ENCODE assay signal across 1 cellular context in the genomic region with DNA sequence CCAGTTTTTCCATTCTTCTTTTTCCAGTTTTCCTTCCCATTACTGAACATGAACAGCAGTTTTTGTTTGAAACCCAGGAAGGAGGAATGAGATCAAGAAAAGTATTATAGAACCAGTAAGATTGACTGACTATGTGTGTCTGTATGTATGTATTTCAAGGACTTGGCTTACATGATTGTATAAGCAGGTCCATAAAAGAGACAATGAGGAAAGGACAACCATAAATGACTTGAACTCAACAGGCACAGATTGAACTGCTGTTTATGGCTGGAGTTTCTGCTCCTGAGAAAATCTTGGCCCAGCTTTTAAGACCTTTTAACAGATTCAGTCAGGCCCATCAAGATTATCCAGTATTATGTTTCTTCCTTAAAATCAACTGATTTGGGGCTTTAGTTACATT.
TF ChIP-seq lines count a peak whose summit lies in the region.

No MANE protein-coding gene starts in this region.

TF ChIP-seq in GM23338, 12 proteins besides CTCF, POLR2A, EP300 and RAD21 (continued from another document):
- TF ChIP-seq, protein P1, sequence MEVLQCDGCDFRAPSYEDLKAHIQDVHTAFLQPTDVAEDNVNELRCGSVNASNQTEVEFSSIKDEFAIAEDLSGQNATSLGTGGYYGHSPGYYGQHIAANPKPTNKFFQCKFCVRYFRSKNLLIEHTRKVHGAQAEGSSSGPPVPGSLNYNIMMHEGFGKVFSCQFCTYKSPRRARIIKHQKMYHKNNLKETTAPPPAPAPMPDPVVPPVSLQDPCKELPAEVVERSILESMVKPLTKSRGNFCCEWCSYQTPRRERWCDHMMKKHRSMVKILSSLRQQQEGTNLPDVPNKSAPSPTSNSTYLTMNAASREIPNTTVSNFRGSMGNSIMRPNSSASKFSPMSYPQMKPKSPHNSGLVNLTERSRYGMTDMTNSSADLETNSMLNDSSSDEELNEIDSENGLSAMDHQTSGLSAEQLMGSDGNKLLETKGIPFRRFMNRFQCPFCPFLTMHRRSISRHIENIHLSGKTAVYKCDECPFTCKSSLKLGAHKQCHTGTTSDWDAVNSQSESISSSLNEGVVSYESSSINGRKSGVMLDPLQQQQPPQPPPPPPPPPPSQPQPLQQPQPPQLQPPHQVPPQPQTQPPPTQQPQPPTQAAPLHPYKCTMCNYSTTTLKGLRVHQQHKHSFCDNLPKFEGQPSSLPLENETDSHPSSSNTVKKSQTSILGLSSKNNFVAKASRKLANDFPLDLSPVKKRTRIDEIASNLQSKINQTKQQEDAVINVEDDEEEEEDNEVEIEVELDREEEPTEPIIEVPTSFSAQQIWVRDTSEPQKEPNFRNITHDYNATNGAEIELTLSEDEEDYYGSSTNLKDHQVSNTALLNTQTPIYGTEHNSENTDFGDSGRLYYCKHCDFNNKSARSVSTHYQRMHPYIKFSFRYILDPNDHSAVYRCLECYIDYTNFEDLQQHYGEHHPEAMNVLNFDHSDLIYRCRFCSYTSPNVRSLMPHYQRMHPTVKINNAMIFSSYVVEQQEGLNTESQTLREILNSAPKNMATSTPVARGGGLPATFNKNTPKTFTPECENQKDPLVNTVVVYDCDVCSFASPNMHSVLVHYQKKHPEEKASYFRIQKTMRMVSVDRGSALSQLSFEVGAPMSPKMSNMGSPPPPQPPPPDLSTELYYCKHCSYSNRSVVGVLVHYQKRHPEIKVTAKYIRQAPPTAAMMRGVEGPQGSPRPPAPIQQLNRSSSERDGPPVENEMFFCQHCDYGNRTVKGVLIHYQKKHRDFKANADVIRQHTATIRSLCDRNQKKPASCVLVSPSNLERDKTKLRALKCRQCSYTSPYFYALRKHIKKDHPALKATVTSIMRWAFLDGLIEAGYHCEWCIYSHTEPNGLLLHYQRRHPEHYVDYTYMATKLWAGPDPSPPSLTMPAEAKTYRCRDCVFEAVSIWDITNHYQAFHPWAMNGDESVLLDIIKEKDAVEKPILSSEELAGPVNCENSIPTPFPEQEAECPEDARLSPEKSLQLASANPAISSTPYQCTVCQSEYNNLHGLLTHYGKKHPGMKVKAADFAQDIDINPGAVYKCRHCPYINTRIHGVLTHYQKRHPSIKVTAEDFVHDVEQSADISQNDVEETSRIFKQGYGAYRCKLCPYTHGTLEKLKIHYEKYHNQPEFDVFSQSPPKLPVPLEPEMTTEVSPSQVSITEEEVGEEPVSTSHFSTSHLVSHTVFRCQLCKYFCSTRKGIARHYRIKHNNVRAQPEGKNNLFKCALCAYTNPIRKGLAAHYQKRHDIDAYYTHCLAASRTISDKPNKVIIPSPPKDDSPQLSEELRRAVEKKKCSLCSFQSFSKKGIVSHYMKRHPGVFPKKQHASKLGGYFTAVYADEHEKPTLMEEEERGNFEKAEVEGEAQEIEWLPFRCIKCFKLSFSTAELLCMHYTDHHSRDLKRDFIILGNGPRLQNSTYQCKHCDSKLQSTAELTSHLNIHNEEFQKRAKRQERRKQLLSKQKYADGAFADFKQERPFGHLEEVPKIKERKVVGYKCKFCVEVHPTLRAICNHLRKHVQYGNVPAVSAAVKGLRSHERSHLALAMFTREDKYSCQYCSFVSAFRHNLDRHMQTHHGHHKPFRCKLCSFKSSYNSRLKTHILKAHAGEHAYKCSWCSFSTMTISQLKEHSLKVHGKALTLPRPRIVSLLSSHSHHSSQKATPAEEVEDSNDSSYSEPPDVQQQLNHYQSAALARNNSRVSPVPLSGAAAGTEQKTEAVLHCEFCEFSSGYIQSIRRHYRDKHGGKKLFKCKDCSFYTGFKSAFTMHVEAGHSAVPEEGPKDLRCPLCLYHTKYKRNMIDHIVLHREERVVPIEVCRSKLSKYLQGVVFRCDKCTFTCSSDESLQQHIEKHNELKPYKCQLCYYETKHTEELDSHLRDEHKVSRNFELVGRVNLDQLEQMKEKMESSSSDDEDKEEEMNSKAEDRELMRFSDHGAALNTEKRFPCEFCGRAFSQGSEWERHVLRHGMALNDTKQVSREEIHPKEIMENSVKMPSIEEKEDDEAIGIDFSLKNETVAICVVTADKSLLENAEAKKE (CRISPR knock-in tag; IDR thresholded peaks at IDR 0.05), result no peak
TF ChIP-seq in GM23338: peak in this region for 0.
